23 cellular contexts compared by ENCODE assay signal in the genomic region with DNA sequence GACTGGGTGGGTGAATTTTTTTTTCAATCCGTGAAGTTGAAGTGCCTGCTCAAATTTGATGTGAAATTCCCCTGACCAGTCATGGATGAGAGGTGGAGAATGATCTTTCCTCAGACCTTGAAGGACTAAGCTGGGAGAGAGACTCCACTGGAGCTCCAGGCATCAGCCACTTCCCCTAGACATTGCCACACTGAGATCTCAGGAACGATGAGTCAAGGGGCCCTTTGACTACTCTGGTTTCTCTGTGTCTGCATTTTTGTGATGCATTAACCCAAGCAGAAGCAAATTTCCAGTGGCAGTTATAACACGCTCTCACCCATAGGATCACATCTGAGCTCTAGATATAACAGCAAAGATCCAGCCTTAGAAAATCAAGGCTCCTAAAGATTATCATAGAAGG.
"Had no signal": no experiment of that assay in that cellular context is flagged by ENCODE, and none has a peak within 500 bp of the region (broad histone marks: within the 10 kb centered on the region; RNA-seq: fewer than 3 reads in every experiment).

No MANE protein-coding gene starts in this region.

- H3K27me3 Mint-ChIP-seq: dendritic cell treated with granulocyte-macrophage colony-stimulating factor and Interleukin-4, amounts not matched to agents 40 ng/mL and 50 ng/mL, for 4 days had no signal

- H3K36me3 ChIP-seq: brain microvascular endothelial cell, heart left ventricle, transverse colon had no signal

- DNase-seq: activated B cell treated with CpG ODN at 0.5 μM for 24 hours; activated CD4-positive, alpha-beta T cell treated with anti-CD3 and anti-CD28 coated beads, Interleukin-2, amount 10 ng/mL, durations not matched to agents 24 days and 14 days; activated CD8-positive, alpha-beta memory T cell treated with anti-CD3 and anti-CD28 coated beads, Interleukin-2, amount 50 U/mL, for 4 hours; activated CD8-positive, alpha-beta T cell treated with anti-CD3 and anti-CD28 coated beads, Interleukin-2, amount 10 ng/mL, durations not matched to agents 7 days and 5 days; activated gamma-delta T cell; activated T-cell treated with anti-CD3 and anti-CD28 coated beads, Interleukin-2, amount 50 U/mL, for 72 hours; amygdala; brain microvascular endothelial cell; cerebellar nuclear complex; effector memory CD8-positive, alpha-beta T cell; heart left ventricle; mucosa of descending colon; natural killer cell; retina; stimulated activated CD4-positive, alpha-beta T cell treated with anti-CD3 and anti-CD28 coated beads, Interleukin-4, amount 100 ng/mL, for 1 hour; stimulated activated naive CD4-positive, alpha-beta T cell; T-helper 2 cell; transverse colon had no signal

- H3K27me3 ChIP-seq: transverse colon had no signal

- H3K4me3 Mint-ChIP-seq: activated B cell treated with CpG ODN at 0.5 μM for 24 hours; activated CD4-positive, alpha-beta T cell treated with anti-CD3 and anti-CD28 coated beads, Interleukin-2, amount 10 ng/mL, durations not matched to agents 24 days and 14 days; activated CD8-positive, alpha-beta T cell treated with anti-CD3 and anti-CD28 coated beads, Interleukin-2, amount 10 ng/mL, durations not matched to agents 7 days and 5 days; activated naive CD8-positive, alpha-beta T cell; activated T-cell treated with anti-CD3 and anti-CD28 coated beads, Interleukin-2, amount 50 U/mL, for 72 hours; dendritic cell treated with granulocyte-macrophage colony-stimulating factor and Interleukin-4, amounts not matched to agents 40 ng/mL and 50 ng/mL, for 4 days; effector memory CD8-positive, alpha-beta T cell; natural killer cell had no signal

- H3K27ac ChIP-seq: brain microvascular endothelial cell, epithelial cell of prostate, heart left ventricle, transverse colon had no signal

- H3K9me3 ChIP-seq: heart left ventricle, mucosa of descending colon, transverse colon had no signal

- ATAC-seq: activated CD8-positive, alpha-beta T cell treated with anti-CD3 and anti-CD28 coated beads, Interleukin-2, amount 10 ng/mL, durations not matched to agents 7 days and 5 days; activated T-cell treated with anti-CD3 and anti-CD28 coated beads, Interleukin-2, amount 50 U/mL, for 72 hours; effector memory CD8-positive, alpha-beta T cell; heart left ventricle; mucosa of descending colon; natural killer cell had no signal

- FAIRE-seq: frontal cortex, TTC549 had no signal

- H3K4me1 ChIP-seq: heart left ventricle, transverse colon had no signal

- H3K36me3 Mint-ChIP-seq: activated naive CD8-positive, alpha-beta T cell; natural killer cell had no signal

- H3K4me1 Mint-ChIP-seq: activated B cell treated with CpG ODN at 0.5 μM for 24 hours; activated CD4-positive, alpha-beta T cell treated with anti-CD3 and anti-CD28 coated beads, Interleukin-2, amount 10 ng/mL, durations not matched to agents 24 days and 14 days; natural killer cell had no signal

- H3K9me3 Mint-ChIP-seq: activated B cell treated with CpG ODN at 0.5 μM for 24 hours; activated CD4-positive, alpha-beta T cell treated with anti-CD3 and anti-CD28 coated beads, Interleukin-2, amount 10 ng/mL, durations not matched to agents 24 days and 14 days; activated T-cell treated with anti-CD3 and anti-CD28 coated beads, Interleukin-2, amount 50 U/mL, for 72 hours; dendritic cell treated with granulocyte-macrophage colony-stimulating factor and Interleukin-4, amounts not matched to agents 40 ng/mL and 50 ng/mL, for 4 days had no signal

- H3K4me3 ChIP-seq: heart left ventricle, mucosa of descending colon, transverse colon had no signal

- H3K27ac Mint-ChIP-seq: activated B cell treated with CpG ODN at 0.5 μM for 24 hours; activated CD4-positive, alpha-beta T cell treated with anti-CD3 and anti-CD28 coated beads, Interleukin-2, amount 10 ng/mL, durations not matched to agents 24 days and 14 days; activated CD8-positive, alpha-beta T cell treated with anti-CD3 and anti-CD28 coated beads, Interleukin-2, amount 10 ng/mL, durations not matched to agents 7 days and 5 days; activated naive CD8-positive, alpha-beta T cell; activated T-cell treated with anti-CD3 and anti-CD28 coated beads, Interleukin-2, amount 50 U/mL, for 72 hours; dendritic cell treated with granulocyte-macrophage colony-stimulating factor and Interleukin-4, amounts not matched to agents 40 ng/mL and 50 ng/mL, for 4 days; effector memory CD8-positive, alpha-beta T cell; natural killer cell had no signal
